Comparison of ENCODE assay signal across 7 cellular contexts in the genomic region with DNA sequence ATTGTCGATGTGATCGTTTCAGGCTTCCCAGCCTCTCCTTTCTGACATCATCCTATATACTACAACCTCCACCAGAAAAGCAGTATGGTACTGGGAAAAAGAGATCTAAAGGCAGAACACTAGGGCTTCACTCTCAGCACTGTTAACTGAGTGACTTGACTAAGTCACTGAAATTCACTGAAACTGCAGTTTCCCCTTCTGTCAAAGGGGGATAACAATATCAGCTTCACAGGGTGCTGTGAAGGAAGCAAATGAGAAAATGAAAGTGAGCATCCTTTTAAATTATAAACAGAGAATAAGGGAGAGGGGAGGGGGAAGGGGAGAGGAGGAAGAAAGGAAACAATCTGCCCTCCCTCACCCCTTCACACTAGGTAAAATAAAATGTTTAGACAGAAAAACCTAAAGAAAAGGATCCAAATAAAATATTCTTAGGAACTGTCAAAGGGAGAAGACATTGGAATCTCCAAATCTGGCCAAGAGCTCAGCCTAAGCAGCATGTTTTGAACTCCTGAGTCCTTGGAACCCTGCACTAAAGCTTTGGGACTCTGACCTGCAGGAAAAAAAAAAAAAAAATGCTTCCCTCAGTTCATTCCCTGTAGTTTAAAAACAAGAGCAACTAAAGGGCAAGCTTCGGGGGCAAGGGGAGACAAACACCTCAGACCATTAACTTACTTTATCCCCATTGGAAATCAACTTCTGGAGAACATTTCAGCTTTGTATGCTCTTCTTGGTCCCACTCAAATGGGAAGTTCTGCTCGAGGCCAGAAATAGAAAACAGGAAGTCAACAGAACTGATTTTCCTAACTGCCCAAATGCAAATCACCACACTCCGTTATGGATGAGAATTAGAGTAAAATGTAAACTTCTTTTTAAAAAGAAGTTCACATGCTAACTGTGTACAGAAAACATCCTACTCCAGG.
A peak's percentile ranks its signal among the peaks of the same experiment; 100 is the strongest.
DNase-seq lines count a peak whose midpoint lies in the region; ATAC-seq and TF ChIP-seq lines count a peak whose summit lies in the region.

No MANE protein-coding gene starts in this region.

- POLR2A ChIA-PET in OCI-LY7 (lab: Charles Lee): interaction anchor here (0.6 to 2.9 kb wide), 9 partner anchors 9 to 105 kb away, joined by 3 to 12 read pairs (median 4); no protein-coding TSS in a partner anchor

- no peaks in the 10 kb centered on the region for H3K9me3 ChIP-seq in OCI-LY7 (ENCODE audit: low read length)

- H3K27ac Mint-ChIP-seq in stimulated activated naive B cell treated with anti-CD40 and anti-IgM and Interleukin-4, amounts not matched to agents 10 μg/mL and 1 μg/mL and 100 μg/mL, for 72 hours: no peak overlapping the region

- peaks cover 33% of the 10 kb centered on the region for H3K4me1 ChIP-seq in OCI-LY7 (ENCODE audit: insufficient read depth, low read length, poor library complexity, severe bottlenecking)

- DNase-seq in OCI-LY7 (ENCODE audit: low spot score): peak; percentile 72
- DNase-seq in stimulated activated naive B cell treated with anti-CD40 and anti-IgM and Interleukin-4, amounts not matched to agents 10 μg/mL and 1 μg/mL and 100 μg/mL, for 72 hours: no peak
- no peak for DNase-seq in NCI-H1105 treated with DMSO at 0.1 percent for 48 hours (lab: John Stamatoyannopoulos, UW)
- no peak for DNase-seq in stimulated activated naive CD4-positive, alpha-beta T cell treated with Interleukin-2 at 50 U/mL for 16 hours (lab: John Stamatoyannopoulos, UW)
- DNase-seq in stimulated activated naive CD4-positive, alpha-beta T cell (lab: John Stamatoyannopoulos, UW): no peak

- CTCF ChIA-PET in OCI-LY7 (lab: Charles Lee; ENCODE audit: unreplicated experiment): no interaction called here

- H3K9me3 Mint-ChIP-seq in stimulated activated naive B cell treated with anti-CD40 and anti-IgM and Interleukin-4, amounts not matched to agents 10 μg/mL and 1 μg/mL and 100 μg/mL, for 72 hours: no peaks in the 10 kb centered on the region

- no peaks in the 10 kb centered on the region for H3K27me3 Mint-ChIP-seq in stimulated activated naive B cell treated with anti-CD40 and anti-IgM and Interleukin-4, amounts not matched to agents 10 μg/mL and 1 μg/mL and 100 μg/mL, for 72 hours

- peak overlapping the region; percentile 63 for H3K4me3 ChIP-seq in OCI-LY7 (ENCODE audit: low read depth, low read length, poor library complexity, severe bottlenecking)

- peak overlapping the region; percentile 94 for H2AFZ ChIP-seq in OCI-LY7 (ENCODE audit: low read length)

- peaks cover 2 to 4% of the 10 kb centered on the region in 2 donors for H3K36me3 Mint-ChIP-seq in stimulated activated naive B cell treated with anti-CD40 and anti-IgM and Interleukin-4, amounts not matched to agents 10 μg/mL and 1 μg/mL and 100 μg/mL, for 72 hours

- H3K27ac ChIP-seq in OCI-LY7 (ENCODE audit: low read depth, low read length, poor library complexity, severe bottlenecking): peak overlapping the region; percentile 49

- no peaks in the 10 kb centered on the region for H3K36me3 ChIP-seq in OCI-LY7 (ENCODE audit: insufficient read depth, low read length)

- H4K20me1 ChIP-seq in OCI-LY7 (ENCODE audit: insufficient read depth, low read length): no peaks in the 10 kb centered on the region

- TF ChIP-seq CTCF in OCI-LY7 (conservative IDR thresholded peaks at IDR 0.05; ENCODE audit: low read length): no peak

- peak overlapping the region; percentile 83 for H3K4me2 ChIP-seq in OCI-LY7 (ENCODE audit: low read length)

- intact Hi-C loops in OCI-LY7 (cut with micrococcal nuclease; ENCODE audit: unreplicated experiment): loop anchor here (5.0 to 10.0 kb wide), 2 partner anchors 76 to 423 kb away; partner anchors contain the start of genes ERCC8 and NDUFAF2

- H3K4me3 Mint-ChIP-seq in stimulated activated naive B cell treated with anti-CD40 and anti-IgM and Interleukin-4, amounts not matched to agents 10 μg/mL and 1 μg/mL and 100 μg/mL, for 72 hours: no peak overlapping the region

- no peaks in the 10 kb centered on the region for H3K9me2 ChIP-seq in OCI-LY7 (ENCODE audit: insufficient read depth, low read length)

- no peaks in the 10 kb centered on the region for H3K79me2 ChIP-seq in OCI-LY7 (ENCODE audit: insufficient read depth, low read depth, low read length)

- ATAC-seq in GM19351 (IDR thresholded peaks at IDR 0.05; ENCODE audit: unreplicated experiment) (peak; percentile 49), HG02981 (IDR thresholded peaks at IDR 0.05; ENCODE audit: unreplicated experiment) (peak; percentile 52)
- ATAC-seq in stimulated activated naive B cell treated with anti-CD40 and anti-IgM and Interleukin-4, amounts not matched to agents 10 μg/mL and 1 μg/mL and 100 μg/mL, for 72 hours (replicated peaks): peak; percentile 50 to 51

- BruUV-seq in OCI-LY7 (replicated peaks; lab: Mats Ljungman, UMichigan): TSS peak; percentile 97

- H3K4me1 Mint-ChIP-seq in stimulated activated naive B cell treated with anti-CD40 and anti-IgM and Interleukin-4, amounts not matched to agents 10 μg/mL and 1 μg/mL and 100 μg/mL, for 72 hours: peaks cover 21 to 27% of the 10 kb centered on the region in 2 donors
